In the genomic region with DNA sequence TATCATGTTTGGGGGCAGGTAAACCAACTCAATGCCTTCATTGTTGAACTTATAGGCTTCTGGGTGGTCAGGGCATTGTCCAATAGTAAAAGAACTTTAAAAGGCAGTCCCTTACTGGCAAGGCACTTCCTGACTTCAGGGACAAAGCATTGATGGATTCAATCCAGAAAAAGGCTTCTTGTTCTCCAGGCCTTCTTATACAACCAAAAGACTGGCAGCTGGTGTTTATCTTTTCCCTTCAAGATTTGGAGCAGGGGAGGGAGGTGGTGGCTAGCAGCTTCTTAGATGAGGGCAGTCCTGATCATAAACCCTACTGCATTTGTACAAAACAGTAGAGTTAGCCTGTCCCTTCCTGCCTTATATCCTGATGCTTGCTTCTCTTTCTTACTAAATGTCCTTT, we compare ENCODE assay signal across 16 cellular contexts. TPM values are rescaled to one million over a fixed set of nuclear protein-coding genes. Genes with fewer than 3 reads are reported as not detected.
DNase-seq lines count a peak whose midpoint lies in the region; ATAC-seq and TF ChIP-seq lines count a peak whose summit lies in the region.
"Had no signal": no experiment of that assay in that cellular context is flagged by ENCODE, and none has a peak within 500 bp of the region (broad histone marks: within the 10 kb centered on the region; RNA-seq: fewer than 3 reads in every experiment).

No MANE protein-coding gene starts in this region.

- no peaks in the 10 kb centered on the region for H3K36me3 ChIP-seq in HUES48 (ENCODE audit: control insufficient read depth, insufficient read depth, low read length)
- peaks cover 11% of the 10 kb centered on the region for H3K36me3 ChIP-seq in SU-DHL-6 (ENCODE audit: low read length)
- H3K36me3 ChIP-seq in subcutaneous abdominal adipose tissue (ENCODE audit: control insufficient read depth in 5 of 5, insufficient read depth in 5 of 5, low read length in 5 of 5), result no peaks in the 10 kb centered on the region
- H3K36me3 ChIP-seq: brain microvascular endothelial cell, pancreas, SJCRH30 had no signal

- H3K79me2 ChIP-seq in SU-DHL-6 (ENCODE audit: insufficient read depth, low read length), result peaks cover 98% of the 10 kb centered on the region

- H4K20me1 ChIP-seq in SU-DHL-6 (ENCODE audit: low read depth, low read length), result peaks cover 65% of the 10 kb centered on the region

- peaks cover 69% of the 10 kb centered on the region for H3F3A ChIP-seq in SU-DHL-6 (ENCODE audit: insufficient read depth)

- peak; percentile 47 to 65 for ATAC-seq in right cardiac atrium
- no peak for ATAC-seq in GM18873 (IDR thresholded peaks at IDR 0.05; ENCODE audit: low FRiP score, unreplicated experiment)
- no peak for ATAC-seq in sciatic nerve

- H3K27me3 Mint-ChIP-seq in activated T-helper 2 cell treated with anti-CD3 and anti-CD28 coated beads, Interferon-gamma antibody, Interleukin-2, Interleukin-4, amounts not matched to agents 10 μg/mL and 5 μg/mL and 100 μg/mL, durations not matched to agents 14 hours and 24 hours and 36 hours (ENCODE audit: low read depth), result no peaks in the 10 kb centered on the region

- H3K27ac ChIP-seq in HUES48 (ENCODE audit: low read depth, low read length) (peak overlapping the region; percentile 2), SU-DHL-6 (ENCODE audit: low read depth, low read length) (0 out of 2 replicates have a peak overlapping the region, but pooled peaks have one; percentile 15), right cardiac atrium (ENCODE audit: low read length) (no peak overlapping the region), subcutaneous abdominal adipose tissue (ENCODE audit: low read depth, low read length) (peak overlapping the region; percentile 41)
- H3K27ac ChIP-seq: brain microvascular endothelial cell, C4-2B, pancreas, SJCRH30 had no signal

- no peaks in the 10 kb centered on the region for H3K27me3 ChIP-seq in HUES48 (ENCODE audit: control insufficient read depth, insufficient read depth, low read length)
- no peaks in the 10 kb centered on the region for H3K27me3 ChIP-seq in SU-DHL-6 (ENCODE audit: low read length)
- no peaks in the 10 kb centered on the region for H3K27me3 ChIP-seq in right cardiac atrium (ENCODE audit: control insufficient read depth, insufficient read depth)
- no peaks in the 10 kb centered on the region for H3K27me3 ChIP-seq in subcutaneous abdominal adipose tissue (ENCODE audit: control insufficient read depth in 5 of 5, insufficient read depth in 4 of 5, low read length in 5 of 5)
- H3K27me3 ChIP-seq: brain microvascular endothelial cell, pancreas, SJCRH30 had no signal

- peak overlapping the region; percentile 39 for H3K4me2 ChIP-seq in SU-DHL-6 (ENCODE audit: low read depth, low read length, poor library complexity, severe bottlenecking)

- H3K9me3 Mint-ChIP-seq in activated T-helper 2 cell treated with anti-CD3 and anti-CD28 coated beads, Interferon-gamma antibody, Interleukin-2, Interleukin-4, amounts not matched to agents 10 μg/mL and 5 μg/mL and 100 μg/mL, durations not matched to agents 14 hours and 24 hours and 36 hours, result peaks cover 3% of the 10 kb centered on the region

- H3K36me3 Mint-ChIP-seq in activated T-helper 2 cell treated with anti-CD3 and anti-CD28 coated beads, Interferon-gamma antibody, Interleukin-2, Interleukin-4, amounts not matched to agents 10 μg/mL and 5 μg/mL and 100 μg/mL, durations not matched to agents 14 hours and 24 hours and 36 hours (ENCODE audit: low read depth), result peaks cover 34% of the 10 kb centered on the region

- H3K4me3 Mint-ChIP-seq in activated T-helper 2 cell treated with anti-CD3 and anti-CD28 coated beads, Interferon-gamma antibody, Interleukin-2, Interleukin-4, amounts not matched to agents 10 μg/mL and 5 μg/mL and 100 μg/mL, durations not matched to agents 14 hours and 24 hours and 36 hours (ENCODE audit: low read depth), result no peak overlapping the region

- no peak overlapping the region for H2AFZ ChIP-seq in SU-DHL-6 (ENCODE audit: low read depth, low read length, severe bottlenecking)

- no peak for DNase-seq in right cardiac atrium
- DNase-seq in dedifferentiated amniotic fluid mesenchymal stem cell (ENCODE audit: extremely low spot score), result no peak
- no peak for DNase-seq in sciatic nerve (ENCODE audit: low spot score)
- no peak for DNase-seq in activated T-helper 2 cell treated with anti-CD3 and anti-CD28 coated beads, Interferon-gamma antibody, Interleukin-2, Interleukin-4, amounts not matched to agents 10 μg/mL and 5 μg/mL and 100 μg/mL, durations not matched to agents 14 hours and 24 hours and 36 hours (ENCODE audit: low spot score)
- DNase-seq: brain microvascular endothelial cell; mammary epithelial cell; NCI-H1105 treated with DMSO at 0.1 percent for 48 hours; NCI-H526 treated with DMSO at 0.1 percent for 48 hours; pancreas; SJCRH30; stimulated activated CD4-positive, alpha-beta T cell treated with anti-CD3 and anti-CD28 coated beads, Interleukin-1b, Interleukin-23, amount 100 ng/mL, for 48 hours had no signal

- no peaks in the 10 kb centered on the region for H3K9me2 ChIP-seq in SU-DHL-6 (replicated peaks; ENCODE audit: insufficient read depth, low read length)

- intact Hi-C loops in right cardiac atrium (cut with DNase I), result no loop called here
- intact Hi-C loops in sciatic nerve (cut with DNase I), result no loop called here
- intact Hi-C loops in activated T-helper 2 cell treated with anti-CD3 and anti-CD28 coated beads, Interferon-gamma antibody, Interleukin-2, Interleukin-4, amounts not matched to agents 10 μg/mL and 5 μg/mL and 100 μg/mL, durations not matched to agents 14 hours and 24 hours and 36 hours (cut with micrococcal nuclease), result no loop called here

- no peak for TF ChIP-seq CTCF in SU-DHL-6 (IDR thresholded peaks at IDR 0.05; ENCODE audit: insufficient read depth, low read length, poor library complexity, severe bottlenecking)

- H3K4me3 ChIP-seq in HUES48 (ENCODE audit: low read depth, low read length) (no peak overlapping the region), SU-DHL-6 (ENCODE audit: insufficient read depth, low read length, poor library complexity, severe bottlenecking) (no peak overlapping the region), right cardiac atrium (ENCODE audit: low read length) (no peak overlapping the region), subcutaneous abdominal adipose tissue (ENCODE audit: low read depth in 1 of 5, low read length in 5 of 5) (no peak overlapping the region)
- H3K4me3 ChIP-seq: pancreas, SJCRH30 had no signal

- no peak overlapping the region for H3K27ac Mint-ChIP-seq in activated T-helper 2 cell treated with anti-CD3 and anti-CD28 coated beads, Interferon-gamma antibody, Interleukin-2, Interleukin-4, amounts not matched to agents 10 μg/mL and 5 μg/mL and 100 μg/mL, durations not matched to agents 14 hours and 24 hours and 36 hours

- no peak overlapping the region for H3K9ac ChIP-seq in HUES48 (ENCODE audit: low read depth, low read length)
- no peak overlapping the region for H3K9ac ChIP-seq in SU-DHL-6 (ENCODE audit: low read length)
- H3K9ac ChIP-seq in subcutaneous abdominal adipose tissue (ENCODE audit: low read length in 5 of 5), result no peak overlapping the region

- H3K9me3 ChIP-seq in HUES48 (ENCODE audit: control insufficient read depth, insufficient read depth, low read length) (no peaks in the 10 kb centered on the region), SU-DHL-6 (ENCODE audit: insufficient read depth, low read length) (no peaks in the 10 kb centered on the region), right cardiac atrium (ENCODE audit: control insufficient read depth, low read length) (no peaks in the 10 kb centered on the region), subcutaneous abdominal adipose tissue (ENCODE audit: control insufficient read depth in 5 of 5, low read length in 5 of 5) (no peaks in the 10 kb centered on the region)
- H3K9me3 ChIP-seq: pancreas had no signal

- H3K4me1 Mint-ChIP-seq in activated T-helper 2 cell treated with anti-CD3 and anti-CD28 coated beads, Interferon-gamma antibody, Interleukin-2, Interleukin-4, amounts not matched to agents 10 μg/mL and 5 μg/mL and 100 μg/mL, durations not matched to agents 14 hours and 24 hours and 36 hours (ENCODE audit: low read depth), result peaks cover 54% of the 10 kb centered on the region

- peaks cover 36% of the 10 kb centered on the region for H3K4me1 ChIP-seq in HUES48 (ENCODE audit: control insufficient read depth, insufficient read depth, low read length)
- H3K4me1 ChIP-seq in right cardiac atrium (ENCODE audit: control insufficient read depth, insufficient read depth, low read length), result peaks cover 2% of the 10 kb centered on the region
- H3K4me1 ChIP-seq in subcutaneous abdominal adipose tissue (ENCODE audit: control insufficient read depth in 5 of 5, insufficient read depth in 5 of 5, low read length in 5 of 5), result peaks cover 2 to 17% (median 15%) of the 10 kb centered on the region in 5 donors

RNA-seq across cellular contexts. Expression of gene NCOA3, which starts 57.5 kb away (rescaled TPM):
- total RNA-seq in right cardiac atrium (10 to 100 TPM; 21.0 to 27.2 (median 22.6) TPM), sciatic nerve (49.3 TPM)
- 6.7 TPM for polyA plus RNA-seq in right cardiac atrium
- total RNA-seq in activated T-helper 2 cell treated with anti-CD3 and anti-CD28 coated beads, Interferon-gamma antibody, Interleukin-2, Interleukin-4, amounts not matched to agents 10 μg/mL and 5 μg/mL and 100 μg/mL, durations not matched to agents 14 hours and 24 hours and 36 hours, result 119 and 126 TPM in 2 replicates

Comparison
In these comparisons a context has a peak if more than half of its experiments do, and no peak if none do; other contexts are left out.
1. ATAC-seq: peak in right cardiac atrium (2 of 2); none in GM18873 (single experiment) and sciatic nerve (single experiment).